8 cellular contexts compared by ENCODE assay signal in genomic region chr17:42832213-42832933, GRCh38. TPM values are rescaled to one million over a fixed set of nuclear protein-coding genes. Genes with fewer than 3 reads are reported as not detected.
A peak's percentile ranks its signal among the peaks of the same experiment; 100 is the strongest.
DNase-seq lines count a peak whose midpoint lies in the region; ATAC-seq and TF ChIP-seq lines count a peak whose summit lies in the region.

No MANE protein-coding gene starts in this region.

- 19 to 55% (median 52%) methylated on average over 9 of the region's 9 CpGs for WGBS in adipose tissue, 3 donors
- WGBS in thymus: 60% methylated on average over 9 of the region's 9 CpGs

- no peak for DNase-seq in BE2C
- DNase-seq in left colon: no peak
- no peak for DNase-seq in NCI-H1436 treated with DMSO at 0.1 percent for 48 hours (lab: John Stamatoyannopoulos, UW)
- no peak for DNase-seq in COR-L47 (lab: John Stamatoyannopoulos, UW)

- H3K36me3 ChIP-seq in BE2C (peaks cover 31% of the 10 kb centered on the region), thymus (ENCODE audit: control insufficient read depth, insufficient read depth) (peaks cover 13% of the 10 kb centered on the region)

- H3K9me3 ChIP-seq in BE2C (no peaks in the 10 kb centered on the region), thymus (ENCODE audit: control insufficient read depth) (no peaks in the 10 kb centered on the region)

- peak; percentile 16 for ATAC-seq in HG02840 (IDR thresholded peaks at IDR 0.05; ENCODE audit: low FRiP score, unreplicated experiment)
- ATAC-seq in left colon: peak; percentile 35
- no peak for ATAC-seq in HG03469 (IDR thresholded peaks at IDR 0.05; ENCODE audit: unreplicated experiment)

- intact Hi-C loops in left colon (cut with DNase I, micrococcal nuclease): no loop called here

- peak overlapping the region; percentile 8 for H3K27ac ChIP-seq in adipose tissue (ENCODE audit: low read depth, low read length)
- peak overlapping the region; percentile 74 for H3K27ac ChIP-seq in thymus (ENCODE audit: low read depth)

- TF ChIP-seq CTCF in BE2C (IDR thresholded peaks at IDR 0.05; ENCODE audit: low read depth, low read length): no peak

- H3K4me1 ChIP-seq in BE2C: no peaks in the 10 kb centered on the region
- peaks cover 8% of the 10 kb centered on the region for H3K4me1 ChIP-seq in thymus (ENCODE audit: control insufficient read depth, insufficient read depth, low read length)

- H3K27me3 ChIP-seq in BE2C (peaks cover 6% of the 10 kb centered on the region; the same call in 1 of the 2 replicates), thymus (ENCODE audit: control insufficient read depth, insufficient read depth) (no peaks in the 10 kb centered on the region)

- H3K4me3 ChIP-seq in BE2C (ENCODE audit: low read depth, low read length) (peak overlapping the region; percentile 100), thymus (ENCODE audit: low read length) (peak overlapping the region; percentile 65)

RNA-seq across cellular contexts. Expression of gene PSME3, which starts 0.8 kb away (rescaled TPM):
- 226 TPM for polyA plus RNA-seq in BE2C (2012; ENCODE audit: insufficient read depth, insufficient read length, low read depth)
- polyA plus RNA-seq in adipose tissue: 10 to 100 TPM; 33.4 to 84.8 (median 60.7) TPM
- total RNA-seq in left colon: 100 to 1,000 TPM in 1 of 2 donors, 10 to 100 TPM in 1; 89.7 to 104 TPM
- polyA plus RNA-seq in thymus: 35.0 TPM

RNA-seq across cellular contexts. Expression of gene BECN1, which starts 8.3 kb away (rescaled TPM):
- 162 TPM for polyA plus RNA-seq in BE2C (2012; ENCODE audit: insufficient read depth, insufficient read length, low read depth)
- polyA plus RNA-seq in adipose tissue (10 to 100 TPM; 36.5 to 69.7 (median 66.2) TPM), thymus (79.5 TPM)
- total RNA-seq in left colon: 100 to 1,000 TPM; 128 to 150 TPM

RNA-seq across cellular contexts. Expression of gene AOC2, which starts 12.0 kb away (rescaled TPM):
- 5.2 TPM for polyA plus RNA-seq in BE2C (2012; ENCODE audit: insufficient read depth, insufficient read length, low read depth)
- polyA plus RNA-seq in adipose tissue (1 to 10 TPM; 2.0 to 8.9 (median 3.1) TPM), thymus (1.1 TPM)
- total RNA-seq in left colon: under 1 TPM; 0.47 to 0.85 TPM

RNA-seq across cellular contexts. Expression of gene AOC3, which starts 18.6 kb away (rescaled TPM):
- 2.3 TPM for polyA plus RNA-seq in BE2C (2012; ENCODE audit: insufficient read depth, insufficient read length, low read depth)
- polyA plus RNA-seq in adipose tissue (100 to 1,000 TPM in 2 of 3 donors, 10 to 100 TPM in 1; 59.7 to 515 (median 182) TPM), thymus (16.0 TPM)
- 10 to 100 TPM in 1 of 2 donors, 1 to 10 TPM in 1; 5.6 to 27.1 TPM for total RNA-seq in left colon

RNA-seq across cellular contexts. Expression of gene CNTD1, which starts 33.7 kb away (rescaled TPM):
- polyA plus RNA-seq in BE2C (2012; ENCODE audit: insufficient read depth, insufficient read length, low read depth): 0.85 TPM
- polyA plus RNA-seq in adipose tissue (1 to 10 TPM in 1 of 3 donors, under 1 TPM in 2; 0.20 to 1.0 (median 0.54) TPM), thymus (0.32 TPM)
- total RNA-seq in left colon: 1 to 10 TPM; 1.2 to 2.4 TPM
